Comparison of ENCODE assay signal across 7 cellular contexts in the genomic region with DNA sequence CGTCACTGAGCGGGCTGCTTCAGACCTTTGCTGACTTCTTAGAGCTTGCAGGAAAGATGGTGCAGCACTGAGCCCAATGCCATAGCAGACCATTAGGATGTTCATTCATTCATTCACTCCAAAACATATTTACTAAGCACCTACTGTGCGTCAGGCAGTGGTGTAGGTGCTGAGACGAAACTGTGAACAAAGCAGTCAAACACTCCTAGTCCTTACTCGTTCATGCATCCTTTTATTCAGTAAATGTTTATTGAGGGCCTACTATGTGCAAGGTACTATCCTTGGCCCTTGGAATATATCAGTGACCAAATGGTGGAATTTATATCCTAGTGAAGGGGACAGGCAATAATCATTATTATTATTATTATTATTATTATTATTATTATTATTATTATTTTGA.
"Had no signal": no experiment of that assay in that cellular context is flagged by ENCODE, and none has a peak within 500 bp of the region (broad histone marks: within the 10 kb centered on the region; RNA-seq: fewer than 3 reads in every experiment).

No MANE protein-coding gene starts in this region.

- DNase-seq: H9, HCEC 1CT, KG1 had no signal

- H2AFZ ChIP-seq: GM23338 had no signal

- FAIRE-seq: H1, H54 had no signal

- H3K27ac ChIP-seq: HL-60 had no signal

- ATAC-seq: GM23338 had no signal

- H3K4me3 ChIP-seq: GM23338 had no signal

- H3K4me2 ChIP-seq: GM23338 had no signal
